18 cellular contexts compared by ENCODE assay signal in the genomic region with DNA sequence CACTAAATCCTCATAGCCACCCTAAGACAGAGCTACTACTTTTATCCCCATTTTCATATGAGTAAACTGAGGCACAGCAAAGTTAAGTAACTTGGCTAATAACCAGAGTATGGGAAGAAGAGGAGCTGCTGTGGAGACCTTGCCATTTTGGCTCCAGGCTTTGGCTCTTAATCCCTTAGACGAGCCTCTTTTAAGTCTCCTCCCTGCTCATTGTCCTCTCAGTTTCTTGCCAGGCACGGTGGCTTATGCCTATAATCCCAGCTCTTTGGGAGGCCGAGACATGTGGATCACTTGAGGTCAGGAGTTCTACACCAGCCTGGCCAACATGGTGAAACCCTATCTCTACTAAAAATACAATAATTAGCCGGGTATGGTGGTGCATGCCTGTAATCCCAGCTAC.
"Had no signal": no experiment of that assay in that cellular context is flagged by ENCODE, and none has a peak within 500 bp of the region (broad histone marks: within the 10 kb centered on the region; RNA-seq: fewer than 3 reads in every experiment).

No MANE protein-coding gene starts in this region.

- H3K36me3 ChIP-seq: adrenal gland, esophagus muscularis mucosa, gastroesophageal sphincter, heart left ventricle, left lung, tibial nerve, uterus had no signal

- DNase-seq: activated CD4-positive, alpha-beta T cell treated with anti-CD3 and anti-CD28 coated beads, Interleukin-2, amount 50 U/mL, for 4 hours; activated gamma-delta T cell treated with Interleukin-2 at 50 U/mL for 16 hours; activated T-cell treated with anti-CD3 and anti-CD28 coated beads for 4 hours; adrenal gland; cerebellar nuclear complex; effector CD8-positive, alpha-beta T cell; heart left ventricle; left lung; mammary epithelial cell; naive thymus-derived CD4-positive, alpha-beta T cell; occipital lobe; retina; stimulated activated CD8-positive, alpha-beta memory T cell treated with anti-CD3 and anti-CD28 coated beads, Interleukin-4, amount 100 ng/mL, for 48 hours; stimulated activated naive CD8-positive, alpha-beta T cell treated with anti-CD3 and anti-CD28 coated beads, Interleukin-15, Interleukin-2, amounts not matched to agents 100 U/mL and 50 U/mL, for 24 hours; uterus had no signal

- H3K4me3 ChIP-seq: adrenal gland, esophagus muscularis mucosa, gastroesophageal sphincter, left lung, tibial nerve had no signal

- H3K9me3 ChIP-seq: adrenal gland, esophagus muscularis mucosa, gastroesophageal sphincter, heart left ventricle, left lung, tibial nerve, uterus had no signal

- H3K27ac ChIP-seq: adrenal gland, esophagus muscularis mucosa, gastroesophageal sphincter, left lung, tibial nerve, uterus had no signal
